ENCODE assay signal across 8 cellular contexts in the genomic region with DNA sequence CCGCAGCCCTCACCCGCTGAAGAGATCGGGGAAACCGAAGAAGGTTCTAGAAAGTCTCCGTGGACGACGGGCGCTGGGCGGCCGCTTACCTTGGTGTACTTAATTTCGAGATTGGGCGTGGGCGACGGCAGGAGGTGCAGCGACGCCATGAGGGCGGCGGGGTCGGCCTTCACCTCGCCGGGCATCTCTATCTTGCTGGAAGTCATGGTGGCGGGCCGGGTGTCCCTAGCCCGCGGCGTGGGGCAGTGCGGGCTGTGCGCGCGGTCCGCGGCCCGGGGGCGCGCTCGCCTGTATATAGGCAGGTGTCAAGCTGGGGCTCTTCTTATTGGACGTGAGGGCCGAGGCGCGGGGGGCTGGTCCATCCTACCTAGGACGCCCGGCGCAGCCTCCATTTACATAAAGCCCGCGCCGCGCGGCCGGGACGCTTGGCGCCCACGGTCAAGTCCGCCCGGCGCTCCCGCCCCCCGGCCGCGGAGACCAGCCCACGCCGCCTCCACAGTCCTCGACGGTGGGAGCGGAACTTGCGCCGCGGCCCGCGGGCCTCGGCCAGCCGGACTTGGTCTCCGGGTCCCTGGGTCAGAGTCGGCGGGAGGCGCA. TPM values are rescaled to one million over a fixed set of nuclear protein-coding genes. Genes with fewer than 3 reads are reported as not detected.
A peak's percentile ranks its signal among the peaks of the same experiment; 100 is the strongest.
DNase-seq lines count a peak whose midpoint lies in the region; ATAC-seq lines count a peak whose summit lies in the region.

A gene (minus strand): TSS at position 267 of the 597 bp plus-strand sequence. CDS start 61 bp downstream, at position 206.

- no peaks in the 10 kb centered on the region for H3K36me3 Mint-ChIP-seq in activated naive CD8-positive, alpha-beta T cell treated with anti-CD3 and anti-CD28 coated beads for 36 hours

- H3K27me3 ChIP-seq in HUES48 (ENCODE audit: control insufficient read depth, insufficient read depth, low read length) (peaks cover 88% of the 10 kb centered on the region), iPS-15b (ENCODE audit: control insufficient read depth, insufficient read depth, low read length) (peaks cover 82% of the 10 kb centered on the region)

- H3K27me3 Mint-ChIP-seq in activated naive CD8-positive, alpha-beta T cell treated with anti-CD3 and anti-CD28 coated beads for 36 hours: peaks cover 61% of the 10 kb centered on the region

- H3K9me3 Mint-ChIP-seq in activated naive CD8-positive, alpha-beta T cell treated with anti-CD3 and anti-CD28 coated beads for 36 hours: peaks cover 3% of the 10 kb centered on the region

- H3K4me1 ChIP-seq in HUES48 (ENCODE audit: control insufficient read depth, insufficient read depth, low read length) (peaks cover 9% of the 10 kb centered on the region; the same call in 1 of the 2 replicates), iPS-15b (ENCODE audit: control insufficient read depth, insufficient read depth, low read length) (peaks cover 5% of the 10 kb centered on the region)

- H3K9me3 ChIP-seq in HUES48 (ENCODE audit: control insufficient read depth, insufficient read depth, low read length) (no peaks in the 10 kb centered on the region), iPS-15b (ENCODE audit: control insufficient read depth, insufficient read depth, low read length) (no peaks in the 10 kb centered on the region)

- peaks cover 2% of the 10 kb centered on the region for H3K4me1 Mint-ChIP-seq in activated naive CD8-positive, alpha-beta T cell treated with anti-CD3 and anti-CD28 coated beads for 36 hours

- H3K36me3 ChIP-seq in HUES48 (ENCODE audit: control insufficient read depth, insufficient read depth, low read length) (no peaks in the 10 kb centered on the region), iPS-15b (ENCODE audit: control insufficient read depth, insufficient read depth, low read length) (no peaks in the 10 kb centered on the region)

- intact Hi-C loops in sciatic nerve (cut with DNase I): no loop called here

- peak; percentile 5 for DNase-seq in activated naive CD8-positive, alpha-beta T cell treated with anti-CD3 and anti-CD28 coated beads for 36 hours
- peak; percentile 57 for DNase-seq in sciatic nerve (ENCODE audit: low spot score)
- no peak for DNase-seq in SIG-M5 (lab: John Stamatoyannopoulos, UW)
- DNase-seq in activated gamma-delta T cell treated with Interleukin-2 at 50 U/mL for 16 hours: no peak
- DNase-seq in HT-29 (ENCODE audit: low spot score): no peak

- H3K9ac ChIP-seq in HUES48 (ENCODE audit: low read depth, low read length) (no peak within 1 kb of the TSS), iPS-15b (ENCODE audit: low read depth, low read length) (no peak within 1 kb of the TSS)

- H3K4me3 ChIP-seq in HUES48 (ENCODE audit: low read depth, low read length): peak within 1 kb of the TSS; percentile 58
- peak within 1 kb of the TSS; percentile 57 for H3K4me3 ChIP-seq in iPS-15b (ENCODE audit: low read depth, low read length)

- no peak within 1 kb of the TSS for H3K27ac Mint-ChIP-seq in activated naive CD8-positive, alpha-beta T cell treated with anti-CD3 and anti-CD28 coated beads for 36 hours

- no peak within 1 kb of the TSS for H3K27ac ChIP-seq in HUES48 (ENCODE audit: low read depth, low read length)

- H3K4me3 Mint-ChIP-seq in activated naive CD8-positive, alpha-beta T cell treated with anti-CD3 and anti-CD28 coated beads for 36 hours: peak within 1 kb of the TSS; percentile 48

- no peak for ATAC-seq in sciatic nerve
- ATAC-seq in GM18867 (IDR thresholded peaks at IDR 0.05; ENCODE audit: unreplicated experiment): no peak

RNA-seq across cellular contexts. Expression of the gene that starts here (rescaled TPM):
- total RNA-seq in activated naive CD8-positive, alpha-beta T cell treated with anti-CD3 and anti-CD28 coated beads for 36 hours: under 1 TPM; 0.35 to 0.90 TPM
- total RNA-seq in sciatic nerve: 7.1 TPM
- 0.25 TPM in 1 of 2 replicates, not detected in the other for total RNA-seq in HT-29 (2014; rRNA removed; shearing (Covaris generic))

Comparison
In these comparisons a context has a peak if more than half of its experiments do, and no peak if none do; other contexts are left out.
1. Peak in DNase-seq in activated naive CD8-positive, alpha-beta T cell treated with anti-CD3 and anti-CD28 coated beads for 36 hours; RNA of the gene not detected or under 1 TPM.